In the genomic region with DNA sequence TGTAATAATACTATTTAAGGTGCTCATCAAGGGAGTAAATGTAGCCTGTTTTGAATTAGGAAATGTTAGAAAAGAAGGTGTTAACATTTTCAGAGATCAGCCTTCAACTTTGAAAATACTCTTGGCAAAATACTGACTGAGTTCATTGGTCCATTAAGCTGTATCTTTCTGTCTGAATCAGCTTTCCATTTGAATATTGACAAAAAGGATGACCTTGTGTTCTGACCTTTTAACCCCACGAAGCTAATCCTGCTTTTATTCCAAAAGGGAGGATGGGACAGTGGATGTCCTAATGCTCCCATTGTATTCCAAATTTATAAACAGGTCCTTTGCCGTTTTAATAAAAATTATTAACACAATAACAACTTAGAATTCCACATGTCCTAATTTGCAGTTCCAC, we compare ENCODE assay signal across 34 cellular contexts.
"Had no signal": no experiment of that assay in that cellular context is flagged by ENCODE, and none has a peak within 500 bp of the region (broad histone marks: within the 10 kb centered on the region; RNA-seq: fewer than 3 reads in every experiment).

No MANE protein-coding gene starts in this region.

- FAIRE-seq: astrocyte, TTC549 had no signal

- DNase-seq: activated B cell treated with CpG ODN at 0.5 μM for 24 hours; activated CD4-positive, alpha-beta memory T cell treated with anti-CD3 and anti-CD28 coated beads for 36 hours; activated CD4-positive, alpha-beta T cell treated with anti-CD3 and anti-CD28 coated beads for 4 hours; activated CD4-positive, alpha-beta T cell treated with anti-CD3 and anti-CD28 coated beads, Interleukin-2, amount 10 ng/mL, durations not matched to agents 24 days and 14 days; activated CD4-positive, alpha-beta T cell treated with anti-CD3 and anti-CD28 coated beads, Interleukin-2, amount 50 U/mL, for 1 hour; activated CD4-positive, alpha-beta T cell treated with anti-CD3 and anti-CD28 coated beads, Interleukin-2, amount 50 U/mL, for 4 hours; activated CD4-positive, CD25-positive, alpha-beta regulatory T cell treated with anti-CD3 and anti-CD28 coated beads, Interleukin-2, amount 50 U/mL, for 72 hours; activated CD8-positive, alpha-beta memory T cell treated with anti-CD3 and anti-CD28 coated beads, Interleukin-2, amount 50 U/mL, for 4 hours; activated CD8-positive, alpha-beta T cell treated with anti-CD3 and anti-CD28 coated beads for 36 hours; activated effector memory CD4-positive, alpha-beta T cell treated with anti-CD3 and anti-CD28 coated beads, Interleukin-2, amount 50 U/mL, for 16 hours; activated gamma-delta T cell treated with Interleukin-2 at 50 U/mL for 16 hours; activated naive CD4-positive, alpha-beta T cell; activated naive CD4-positive, alpha-beta T cell treated with anti-CD3 and anti-CD28 coated beads for 36 hours; activated naive CD4-positive, alpha-beta T cell treated with anti-CD3 and anti-CD28 coated beads, Interleukin-2, amount 50 U/mL, for 16 hours; activated naive CD8-positive, alpha-beta T cell treated with anti-CD3 and anti-CD28 coated beads for 36 hours; activated T-cell treated with anti-CD3 and anti-CD28 coated beads for 4 hours; activated T-cell treated with anti-CD3 and anti-CD28 coated beads, Interleukin-2, amount 50 U/mL, for 1 hour; activated T-cell treated with anti-CD3 and anti-CD28 coated beads, Interleukin-2, amount 50 U/mL, for 4 hours; activated T-cell treated with anti-CD3 and anti-CD28 coated beads, Interleukin-2, amount 50 U/mL, for 72 hours; adrenal gland; amniotic stem cell; aorta; body of pancreas; brain microvascular endothelial cell; SW 1271; T-helper 1 cell; T-helper 2 cell; T-helper 9 cell had no signal

- H3K4me3 ChIP-seq: adrenal gland, body of pancreas, breast epithelium had no signal

- H3K27me3 ChIP-seq: adrenal gland, body of pancreas, brain microvascular endothelial cell, breast epithelium had no signal

- H3K36me3 ChIP-seq: adrenal gland, brain microvascular endothelial cell, breast epithelium had no signal

- ATAC-seq: activated CD8-positive, alpha-beta T cell treated with anti-CD3 and anti-CD28 coated beads for 36 hours; activated naive CD4-positive, alpha-beta T cell treated with anti-CD3 and anti-CD28 coated beads, Interleukin-2, amount 50 U/mL, for 72 hours; activated T-cell treated with anti-CD3 and anti-CD28 coated beads, Interleukin-2, amount 50 U/mL, for 4 hours; activated T-cell treated with anti-CD3 and anti-CD28 coated beads, Interleukin-2, amount 50 U/mL, for 72 hours; activated T-helper 17 cell treated with anti-CD3 and anti-CD28 coated beads, Interleukin-2, amount 50 U/mL, for 72 hours; body of pancreas had no signal

- H3K27ac ChIP-seq: adrenal gland, body of pancreas, brain microvascular endothelial cell, breast epithelium, VCaP had no signal

- H3K4me1 ChIP-seq: adrenal gland, breast epithelium had no signal

- H3K9me3 ChIP-seq: adrenal gland, body of pancreas had no signal
